ENCODE assay signal across 17 cellular contexts in genomic region chr1:100065969-100066227, GRCh38.
DNase-seq lines count a peak whose midpoint lies in the region; ATAC-seq and TF ChIP-seq lines count a peak whose summit lies in the region.
"Had no signal": no experiment of that assay in that cellular context is flagged by ENCODE, and none has a peak within 500 bp of the region (broad histone marks: within the 10 kb centered on the region; RNA-seq: fewer than 3 reads in every experiment).

No MANE protein-coding gene starts in this region.

- ATAC-seq in stimulated activated naive CD8-positive, alpha-beta T cell treated with anti-CD3 and anti-CD28 coated beads, Interleukin-15, amount 100 ng/mL, for 72 hours = no peak
- ATAC-seq: PC-3 had no signal

- no peaks in the 10 kb centered on the region for H3K27me3 Mint-ChIP-seq in activated naive CD4-positive, alpha-beta T cell treated with anti-CD3 and anti-CD28 coated beads, Interleukin-2, amount 50 U/mL, for 24 hours
- H3K27me3 Mint-ChIP-seq in endothelial cell (ENCODE audit: unreplicated experiment) = peaks cover 3% of the 10 kb centered on the region
- no peaks in the 10 kb centered on the region for H3K27me3 Mint-ChIP-seq in stimulated activated naive CD8-positive, alpha-beta T cell treated with anti-CD3 and anti-CD28 coated beads, Interleukin-15, amount 100 ng/mL, for 72 hours

- DNase-seq in activated naive CD4-positive, alpha-beta T cell treated with anti-CD3 and anti-CD28 coated beads, Interleukin-2, amount 50 U/mL, for 16 hours = no peak
- DNase-seq in NCI-H774 (lab: John Stamatoyannopoulos, UW) = peak; percentile 51
- no peak for DNase-seq in endothelial cell (ENCODE audit: low spot score)
- DNase-seq in stimulated activated naive CD8-positive, alpha-beta T cell treated with anti-CD3 and anti-CD28 coated beads, Interleukin-15, amount 100 ng/mL, for 72 hours = no peak
- no peak for DNase-seq in Ammon's horn (ENCODE audit: low spot score)
- DNase-seq in dedifferentiated amniotic fluid mesenchymal stem cell (ENCODE audit: extremely low spot score) = no peak
- DNase-seq in NCI-H82 (lab: John Stamatoyannopoulos, UW) = no peak
- DNase-seq: DMS 273 treated with DMSO at 0.1 percent for 48 hours; foreskin melanocyte; IMR-90; mucosa of descending colon; NCI-H187 treated with DMSO at 0.1 percent for 48 hours; NCI-H524 treated with DMSO at 0.1 percent for 48 hours; PC-3; stimulated activated CD4-positive, alpha-beta T cell treated with anti-CD3 and anti-CD28 coated beads, Interleukin-4, amount 100 ng/mL, for 1 hour; T1000 had no signal

- no peak for TF ChIP-seq CTCF in endothelial cell (IDR thresholded peaks at IDR 0.05; ENCODE audit: unreplicated experiment)

- peaks cover 22% of the 10 kb centered on the region for H3K36me3 Mint-ChIP-seq in activated naive CD4-positive, alpha-beta T cell treated with anti-CD3 and anti-CD28 coated beads, Interleukin-2, amount 50 U/mL, for 24 hours
- H3K36me3 Mint-ChIP-seq in endothelial cell (ENCODE audit: low read depth, unreplicated experiment) = peaks cover 45% of the 10 kb centered on the region

- peak overlapping the region; percentile 39 for H3K27ac Mint-ChIP-seq in activated naive CD4-positive, alpha-beta T cell treated with anti-CD3 and anti-CD28 coated beads, Interleukin-2, amount 50 U/mL, for 24 hours
- peak overlapping the region; percentile 65 for H3K27ac Mint-ChIP-seq in endothelial cell (ENCODE audit: unreplicated experiment)
- H3K27ac Mint-ChIP-seq in stimulated activated naive CD8-positive, alpha-beta T cell treated with anti-CD3 and anti-CD28 coated beads, Interleukin-15, amount 100 ng/mL, for 72 hours = peak overlapping the region; percentile 82 to 84

- H3K4me1 Mint-ChIP-seq in activated naive CD4-positive, alpha-beta T cell treated with anti-CD3 and anti-CD28 coated beads, Interleukin-2, amount 50 U/mL, for 24 hours = peaks cover 27% of the 10 kb centered on the region
- no peaks in the 10 kb centered on the region for H3K4me1 Mint-ChIP-seq in endothelial cell (ENCODE audit: unreplicated experiment)
- H3K4me1 Mint-ChIP-seq in stimulated activated naive CD8-positive, alpha-beta T cell treated with anti-CD3 and anti-CD28 coated beads, Interleukin-15, amount 100 ng/mL, for 72 hours = peaks cover 31% of the 10 kb centered on the region

- H3K9me3 Mint-ChIP-seq in activated naive CD4-positive, alpha-beta T cell treated with anti-CD3 and anti-CD28 coated beads, Interleukin-2, amount 50 U/mL, for 24 hours = no peaks in the 10 kb centered on the region
- no peaks in the 10 kb centered on the region for H3K9me3 Mint-ChIP-seq in endothelial cell (ENCODE audit: unreplicated experiment)
- no peaks in the 10 kb centered on the region for H3K9me3 Mint-ChIP-seq in stimulated activated naive CD8-positive, alpha-beta T cell treated with anti-CD3 and anti-CD28 coated beads, Interleukin-15, amount 100 ng/mL, for 72 hours

- no peak overlapping the region for H3K4me3 Mint-ChIP-seq in activated naive CD4-positive, alpha-beta T cell treated with anti-CD3 and anti-CD28 coated beads, Interleukin-2, amount 50 U/mL, for 24 hours
- H3K4me3 Mint-ChIP-seq in endothelial cell (ENCODE audit: unreplicated experiment) = no peak overlapping the region
- H3K4me3 Mint-ChIP-seq in stimulated activated naive CD8-positive, alpha-beta T cell treated with anti-CD3 and anti-CD28 coated beads, Interleukin-15, amount 100 ng/mL, for 72 hours = peak overlapping the region in 1 of 2 donors; percentile 7
